Comparison of ENCODE assay signal across 1 cellular context in the genomic region with DNA sequence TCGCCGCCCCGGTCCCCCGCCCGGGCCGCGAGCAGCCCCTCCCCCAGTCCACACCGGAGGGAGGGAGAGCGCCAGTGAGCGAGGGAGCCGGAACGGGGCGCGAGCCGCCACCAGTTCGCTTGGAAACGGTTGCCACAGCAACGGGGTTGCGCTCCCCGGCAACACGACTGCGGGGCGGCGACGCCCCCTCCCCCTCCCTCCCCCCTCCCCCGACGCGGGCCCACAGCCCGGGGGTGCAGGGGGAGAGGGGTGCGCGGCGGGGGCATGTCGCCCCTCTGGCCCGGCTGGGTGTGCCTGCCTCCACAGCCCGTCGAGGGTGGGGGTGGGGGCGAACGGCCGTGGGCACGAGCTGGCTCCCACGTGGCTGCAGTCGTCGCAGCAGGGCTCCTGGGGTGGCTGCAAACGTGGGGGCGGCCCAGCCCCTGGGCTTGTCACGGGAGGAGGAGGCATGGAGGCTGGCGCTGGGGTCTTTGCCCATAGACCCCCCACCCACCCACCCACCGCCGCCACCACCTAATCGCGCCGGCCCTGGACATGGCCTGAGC.
A peak's percentile ranks its signal among the peaks of the same experiment; 100 is the strongest.
TF ChIP-seq lines count a peak whose summit lies in the region.

No MANE protein-coding gene starts in this region.

TF ChIP-seq in K562, 482 proteins besides CTCF, POLR2A, EP300 and RAD21 (continues in another document):
- peak; percentile 47; the same call in 1 of the 2 replicates for TF ChIP-seq POLR2G (IDR thresholded peaks at IDR 0.05; ENCODE audit: low read depth, low read length)
- no peak for TF ChIP-seq BDP1 (IDR thresholded peaks at IDR 0.05; ENCODE audit: insufficient read depth, insufficient read length)
- peak; percentile 37 for TF ChIP-seq PRPF4 (IDR thresholded peaks at IDR 0.05; ENCODE audit: insufficient read depth, low read depth, low read length, poor library complexity, severe bottlenecking)
- TF ChIP-seq ZBTB7A (IDR thresholded peaks at IDR 0.05; ENCODE audit: borderline replicate concordance, control insufficient read depth, low read depth, low read length) = peak; percentile 59; the same call in 1 of the 2 replicates
- peak; percentile 45 for TF ChIP-seq HNRNPH1 (optimal IDR thresholded peaks at IDR 0.05; ENCODE audit: low read depth, low read length)
- TF ChIP-seq FUS (optimal IDR thresholded peaks at IDR 0.05; ENCODE audit: low read depth, low read length) = no peak
- TF ChIP-seq, protein P1, sequence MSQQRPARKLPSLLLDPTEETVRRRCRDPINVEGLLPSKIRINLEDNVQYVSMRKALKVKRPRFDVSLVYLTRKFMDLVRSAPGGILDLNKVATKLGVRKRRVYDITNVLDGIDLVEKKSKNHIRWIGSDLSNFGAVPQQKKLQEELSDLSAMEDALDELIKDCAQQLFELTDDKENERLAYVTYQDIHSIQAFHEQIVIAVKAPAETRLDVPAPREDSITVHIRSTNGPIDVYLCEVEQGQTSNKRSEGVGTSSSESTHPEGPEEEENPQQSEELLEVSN (IDR thresholded peaks at IDR 0.05; ENCODE audit: borderline replicate concordance in 1 of 2, extremely low read depth in 1 of 2, insufficient read depth in 1 of 2, insufficient read length in 1 of 2, low read depth in 1 of 2, low read length in 1 of 2, poor library complexity in 1 of 2, severe bottlenecking in 1 of 2) = peak in 1 of 2 experiments; percentile 70
- TF ChIP-seq PTBP1 (IDR thresholded peaks at IDR 0.05; ENCODE audit: low read depth, low read length) = peak; percentile 14; the same call in 1 of the 2 replicates
- TF ChIP-seq SRSF1 (IDR thresholded peaks at IDR 0.05; ENCODE audit: low read depth, low read length) = peak; percentile 50; the same call in 1 of the 2 replicates
- no peak for TF ChIP-seq ESRRA (IDR thresholded peaks at IDR 0.05; ENCODE audit: borderline replicate concordance, low read depth)
- no peak for TF ChIP-seq RNF2 (IDR thresholded peaks at IDR 0.05)
- peak in 1 of 2 experiments; percentile 50; a peak in 1 of 4 replicates for TF ChIP-seq CSDE1 (IDR thresholded peaks at IDR 0.05)
- 0 out of 2 replicates have a peak, but pooled peaks have one; percentile 34 for TF ChIP-seq NR2C2 (CRISPR knock-in tag; IDR thresholded peaks at IDR 0.05)
- no peak for TF ChIP-seq NR2C2 (tag; IDR thresholded peaks at IDR 0.05)
- TF ChIP-seq, protein P2, sequence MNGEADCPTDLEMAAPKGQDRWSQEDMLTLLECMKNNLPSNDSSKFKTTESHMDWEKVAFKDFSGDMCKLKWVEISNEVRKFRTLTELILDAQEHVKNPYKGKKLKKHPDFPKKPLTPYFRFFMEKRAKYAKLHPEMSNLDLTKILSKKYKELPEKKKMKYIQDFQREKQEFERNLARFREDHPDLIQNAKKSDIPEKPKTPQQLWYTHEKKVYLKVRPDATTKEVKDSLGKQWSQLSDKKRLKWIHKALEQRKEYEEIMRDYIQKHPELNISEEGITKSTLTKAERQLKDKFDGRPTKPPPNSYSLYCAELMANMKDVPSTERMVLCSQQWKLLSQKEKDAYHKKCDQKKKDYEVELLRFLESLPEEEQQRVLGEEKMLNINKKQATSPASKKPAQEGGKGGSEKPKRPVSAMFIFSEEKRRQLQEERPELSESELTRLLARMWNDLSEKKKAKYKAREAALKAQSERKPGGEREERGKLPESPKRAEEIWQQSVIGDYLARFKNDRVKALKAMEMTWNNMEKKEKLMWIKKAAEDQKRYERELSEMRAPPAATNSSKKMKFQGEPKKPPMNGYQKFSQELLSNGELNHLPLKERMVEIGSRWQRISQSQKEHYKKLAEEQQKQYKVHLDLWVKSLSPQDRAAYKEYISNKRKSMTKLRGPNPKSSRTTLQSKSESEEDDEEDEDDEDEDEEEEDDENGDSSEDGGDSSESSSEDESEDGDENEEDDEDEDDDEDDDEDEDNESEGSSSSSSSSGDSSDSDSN (IDR thresholded peaks at IDR 0.05; ENCODE audit: borderline replicate concordance in 1 of 2, low read depth in 2 of 2, low read length in 2 of 2) = peak in 1 of 2 experiments; percentile 5; a peak in 1 of 4 replicates
- TF ChIP-seq CBX1 (IDR thresholded peaks at IDR 0.05; ENCODE audit: low read depth) = no peak
- no peak for TF ChIP-seq HEY1 (CRISPR knock-in tag; IDR thresholded peaks at IDR 0.05; ENCODE audit: borderline replicate concordance)
- TF ChIP-seq FIP1L1 (IDR thresholded peaks at IDR 0.05; ENCODE audit: low read depth, low read length, poor library complexity, severe bottlenecking) = peak; percentile 3
- peak; percentile 98 for TF ChIP-seq MYNN (IDR thresholded peaks at IDR 0.05)
- peak; percentile 71 for TF ChIP-seq MYNN (CRISPR knock-in tag; IDR thresholded peaks at IDR 0.05)
- TF ChIP-seq ZNF444 (CRISPR knock-in tag; IDR thresholded peaks at IDR 0.05) = peak; percentile 54; the same call in 1 of the 2 replicates
- no peak for TF ChIP-seq FOSL1 (tag; conservative IDR thresholded peaks at IDR 0.05)
- 0 out of 2 replicates have a peak, but pooled peaks have one; percentile 12 for TF ChIP-seq MYC (IDR thresholded peaks at IDR 0.05; ENCODE audit: low read depth, low read length)
- no peak for TF ChIP-seq MYC (CRISPR knock-in tag; IDR thresholded peaks at IDR 0.05; ENCODE audit: borderline replicate concordance, low read depth)
- TF ChIP-seq ZNF224 (CRISPR knock-in tag; IDR thresholded peaks at IDR 0.05) = no peak
- no peak for TF ChIP-seq PHF20 (IDR thresholded peaks at IDR 0.05; ENCODE audit: partially characterized antibody)
- TF ChIP-seq, protein P3, sequence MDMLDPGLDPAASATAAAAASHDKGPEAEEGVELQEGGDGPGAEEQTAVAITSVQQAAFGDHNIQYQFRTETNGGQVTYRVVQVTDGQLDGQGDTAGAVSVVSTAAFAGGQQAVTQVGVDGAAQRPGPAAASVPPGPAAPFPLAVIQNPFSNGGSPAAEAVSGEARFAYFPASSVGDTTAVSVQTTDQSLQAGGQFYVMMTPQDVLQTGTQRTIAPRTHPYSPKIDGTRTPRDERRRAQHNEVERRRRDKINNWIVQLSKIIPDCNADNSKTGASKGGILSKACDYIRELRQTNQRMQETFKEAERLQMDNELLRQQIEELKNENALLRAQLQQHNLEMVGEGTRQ (CRISPR knock-in tag; IDR thresholded peaks at IDR 0.05) = peak; percentile 12; the same call in 1 of the 2 replicates
- TF ChIP-seq RBM22 (IDR thresholded peaks at IDR 0.05; ENCODE audit: low read depth, low read length, poor library complexity, severe bottlenecking) = peak; percentile 70
- no peak for TF ChIP-seq CBFA2T2 (conservative IDR thresholded peaks at IDR 0.05)
- peak; percentile 85 for TF ChIP-seq MXI1 (IDR thresholded peaks at IDR 0.05; ENCODE audit: low read depth, low read length)
- TF ChIP-seq, protein P4, sequence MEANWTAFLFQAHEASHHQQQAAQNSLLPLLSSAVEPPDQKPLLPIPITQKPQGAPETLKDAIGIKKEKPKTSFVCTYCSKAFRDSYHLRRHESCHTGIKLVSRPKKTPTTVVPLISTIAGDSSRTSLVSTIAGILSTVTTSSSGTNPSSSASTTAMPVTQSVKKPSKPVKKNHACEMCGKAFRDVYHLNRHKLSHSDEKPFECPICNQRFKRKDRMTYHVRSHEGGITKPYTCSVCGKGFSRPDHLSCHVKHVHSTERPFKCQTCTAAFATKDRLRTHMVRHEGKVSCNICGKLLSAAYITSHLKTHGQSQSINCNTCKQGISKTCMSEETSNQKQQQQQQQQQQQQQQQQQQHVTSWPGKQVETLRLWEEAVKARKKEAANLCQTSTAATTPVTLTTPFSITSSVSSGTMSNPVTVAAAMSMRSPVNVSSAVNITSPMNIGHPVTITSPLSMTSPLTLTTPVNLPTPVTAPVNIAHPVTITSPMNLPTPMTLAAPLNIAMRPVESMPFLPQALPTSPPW (CRISPR knock-in tag; IDR thresholded peaks at IDR 0.05) = peak; percentile 60
- no peak for TF ChIP-seq GABPA (tag; conservative IDR thresholded peaks at IDR 0.05; ENCODE audit: low read depth)
- TF ChIP-seq, protein P5, sequence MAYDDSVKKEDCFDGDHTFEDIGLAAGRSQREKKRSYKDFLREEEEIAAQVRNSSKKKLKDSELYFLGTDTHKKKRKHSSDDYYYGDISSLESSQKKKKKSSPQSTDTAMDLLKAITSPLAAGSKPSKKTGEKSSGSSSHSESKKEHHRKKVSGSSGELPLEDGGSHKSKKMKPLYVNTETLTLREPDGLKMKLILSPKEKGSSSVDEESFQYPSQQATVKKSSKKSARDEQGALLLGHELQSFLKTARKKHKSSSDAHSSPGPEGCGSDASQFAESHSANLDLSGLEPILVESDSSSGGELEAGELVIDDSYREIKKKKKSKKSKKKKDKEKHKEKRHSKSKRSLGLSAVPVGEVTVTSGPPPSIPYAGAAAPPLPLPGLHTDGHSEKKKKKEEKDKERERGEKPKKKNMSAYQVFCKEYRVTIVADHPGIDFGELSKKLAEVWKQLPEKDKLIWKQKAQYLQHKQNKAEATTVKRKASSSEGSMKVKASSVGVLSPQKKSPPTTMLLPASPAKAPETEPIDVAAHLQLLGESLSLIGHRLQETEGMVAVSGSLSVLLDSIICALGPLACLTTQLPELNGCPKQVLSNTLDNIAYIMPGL (CRISPR knock-in tag; IDR thresholded peaks at IDR 0.05) = no peak
- TF ChIP-seq EGR1 (conservative IDR thresholded peaks at IDR 0.05) = peak; percentile 27; the same call in 1 of the 2 replicates
- no peak for TF ChIP-seq BHLHE40 (IDR thresholded peaks at IDR 0.05; ENCODE audit: low read length)
- TF ChIP-seq, protein P6, sequence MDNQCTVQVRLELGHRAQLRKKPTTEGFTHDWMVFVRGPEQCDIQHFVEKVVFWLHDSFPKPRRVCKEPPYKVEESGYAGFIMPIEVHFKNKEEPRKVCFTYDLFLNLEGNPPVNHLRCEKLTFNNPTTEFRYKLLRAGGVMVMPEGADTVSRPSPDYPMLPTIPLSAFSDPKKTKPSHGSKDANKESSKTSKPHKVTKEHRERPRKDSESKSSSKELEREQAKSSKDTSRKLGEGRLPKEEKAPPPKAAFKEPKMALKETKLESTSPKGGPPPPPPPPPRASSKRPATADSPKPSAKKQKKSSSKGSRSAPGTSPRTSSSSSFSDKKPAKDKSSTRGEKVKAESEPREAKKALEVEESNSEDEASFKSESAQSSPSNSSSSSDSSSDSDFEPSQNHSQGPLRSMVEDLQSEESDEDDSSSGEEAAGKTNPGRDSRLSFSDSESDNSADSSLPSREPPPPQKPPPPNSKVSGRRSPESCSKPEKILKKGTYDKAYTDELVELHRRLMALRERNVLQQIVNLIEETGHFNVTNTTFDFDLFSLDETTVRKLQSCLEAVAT (IDR thresholded peaks at IDR 0.05) = no peak
- no peak for TF ChIP-seq HCFC1 (IDR thresholded peaks at IDR 0.05; ENCODE audit: low read depth, low read length)
- TF ChIP-seq NUFIP1 (IDR thresholded peaks at IDR 0.05; ENCODE audit: partially characterized antibody) = no peak
- TF ChIP-seq, protein P7, sequence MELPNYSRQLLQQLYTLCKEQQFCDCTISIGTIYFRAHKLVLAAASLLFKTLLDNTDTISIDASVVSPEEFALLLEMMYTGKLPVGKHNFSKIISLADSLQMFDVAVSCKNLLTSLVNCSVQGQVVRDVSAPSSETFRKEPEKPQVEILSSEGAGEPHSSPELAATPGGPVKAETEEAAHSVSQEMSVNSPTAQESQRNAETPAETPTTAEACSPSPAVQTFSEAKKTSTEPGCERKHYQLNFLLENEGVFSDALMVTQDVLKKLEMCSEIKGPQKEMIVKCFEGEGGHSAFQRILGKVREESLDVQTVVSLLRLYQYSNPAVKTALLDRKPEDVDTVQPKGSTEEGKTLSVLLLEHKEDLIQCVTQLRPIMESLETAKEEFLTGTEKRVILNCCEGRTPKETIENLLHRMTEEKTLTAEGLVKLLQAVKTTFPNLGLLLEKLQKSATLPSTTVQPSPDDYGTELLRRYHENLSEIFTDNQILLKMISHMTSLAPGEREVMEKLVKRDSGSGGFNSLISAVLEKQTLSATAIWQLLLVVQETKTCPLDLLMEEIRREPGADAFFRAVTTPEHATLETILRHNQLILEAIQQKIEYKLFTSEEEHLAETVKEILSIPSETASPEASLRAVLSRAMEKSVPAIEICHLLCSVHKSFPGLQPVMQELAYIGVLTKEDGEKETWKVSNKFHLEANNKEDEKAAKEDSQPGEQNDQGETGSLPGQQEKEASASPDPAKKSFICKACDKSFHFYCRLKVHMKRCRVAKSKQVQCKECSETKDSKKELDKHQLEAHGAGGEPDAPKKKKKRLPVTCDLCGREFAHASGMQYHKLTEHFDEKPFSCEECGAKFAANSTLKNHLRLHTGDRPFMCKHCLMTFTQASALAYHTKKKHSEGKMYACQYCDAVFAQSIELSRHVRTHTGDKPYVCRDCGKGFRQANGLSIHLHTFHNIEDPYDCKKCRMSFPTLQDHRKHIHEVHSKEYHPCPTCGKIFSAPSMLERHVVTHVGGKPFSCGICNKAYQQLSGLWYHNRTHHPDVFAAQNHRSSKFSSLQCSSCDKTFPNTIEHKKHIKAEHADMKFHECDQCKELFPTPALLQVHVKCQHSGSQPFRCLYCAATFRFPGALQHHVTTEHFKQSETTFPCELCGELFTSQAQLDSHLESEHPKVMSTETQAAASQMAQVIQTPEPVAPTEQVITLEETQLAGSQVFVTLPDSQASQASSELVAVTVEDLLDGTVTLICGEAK (IDR thresholded peaks at IDR 0.05) = no peak
- TF ChIP-seq, protein P7 (CRISPR knock-in tag; IDR thresholded peaks at IDR 0.05) = no peak
- no peak for TF ChIP-seq TEAD1 (CRISPR knock-in tag; IDR thresholded peaks at IDR 0.05)
- TF ChIP-seq GATAD2B (IDR thresholded peaks at IDR 0.05; ENCODE audit: borderline replicate concordance) = no peak
- TF ChIP-seq KDM1A (IDR thresholded peaks at IDR 0.05) = peak in 1 of 2 experiments; percentile 81; a peak in 1 of 4 replicates
- TF ChIP-seq CHD2 (IDR thresholded peaks at IDR 0.05; ENCODE audit: low read depth, low read length) = peak; percentile 12; the same call in 1 of the 2 replicates
- TF ChIP-seq SNIP1 (IDR thresholded peaks at IDR 0.05; ENCODE audit: low read depth) = no peak
- TF ChIP-seq HNRNPK (IDR thresholded peaks at IDR 0.05; ENCODE audit: low read depth, low read length, poor library complexity, severe bottlenecking) = peak; percentile 73
- TF ChIP-seq SLC30A9 (CRISPR knock-in tag; IDR thresholded peaks at IDR 0.05) = no peak
